ENCODE assay signal across 1 cellular context in the genomic region with DNA sequence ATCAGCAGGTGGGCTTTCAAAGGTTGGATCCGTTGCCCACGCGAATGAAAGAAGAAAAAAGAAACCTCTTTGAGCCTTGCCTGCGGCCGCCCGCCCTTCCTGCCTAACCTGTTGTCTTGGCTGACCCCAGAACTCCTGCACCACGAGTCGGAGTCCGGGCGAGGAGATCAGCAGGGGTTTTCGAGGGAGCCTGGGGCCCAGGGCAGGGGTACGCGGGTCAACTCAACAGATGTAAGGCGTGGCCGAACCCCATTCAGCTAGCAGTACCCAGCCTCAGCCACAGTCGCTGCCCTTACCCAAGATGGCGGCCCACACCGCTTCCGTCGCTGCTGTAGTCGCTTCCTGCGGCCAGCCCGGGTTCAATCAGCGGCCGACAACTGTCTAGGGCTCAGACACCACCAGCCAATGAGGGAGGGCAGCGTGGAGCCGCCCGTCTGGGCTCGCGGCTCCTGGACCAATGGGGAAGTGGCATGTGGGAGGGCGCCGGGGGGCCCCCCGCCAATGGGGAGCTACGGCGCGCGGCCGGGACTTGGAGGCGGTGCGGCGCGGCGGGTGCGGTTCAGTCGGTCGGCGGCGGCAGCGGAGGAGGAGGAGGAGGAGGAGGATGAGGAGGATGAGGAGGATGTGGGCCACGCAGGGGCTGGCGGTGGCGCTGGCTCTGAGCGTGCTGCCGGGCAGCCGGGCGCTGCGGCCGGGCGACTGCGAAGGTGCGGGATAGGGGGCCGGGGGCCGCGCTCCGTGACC.
TF ChIP-seq lines count a peak whose summit lies in the region.

MANF (plus strand) TSS at position 562 of the 744 bp plus-strand sequence; CDS start at position 614, 52 bp downstream.

TF ChIP-seq in GM12878, 131 proteins besides CTCF, POLR2A, EP300 and RAD21 (continued from another document and continues in another):
- TF ChIP-seq ZNF687 (IDR thresholded peaks at IDR 0.05) (no peak), SIN3A (IDR thresholded peaks at IDR 0.05; ENCODE audit: low read depth, low read length) (peak; percentile 62; the same call in 1 of the 2 replicates), CEBPZ (IDR thresholded peaks at IDR 0.05; ENCODE audit: low read depth, low read length) (peak; percentile 77), RAD51 (IDR thresholded peaks at IDR 0.05) (no peak), NFIC (IDR thresholded peaks at IDR 0.05; ENCODE audit: low read depth, low read length) (no peak), IRF3 (IDR thresholded peaks at IDR 0.05) (peak; percentile 96), TBL1XR1 (IDR thresholded peaks at IDR 0.05; ENCODE audit: low read depth, low read length) (no peak), SREBF2 (IDR thresholded peaks at IDR 0.05; ENCODE audit: low read length) (no peak), HSF1 (IDR thresholded peaks at IDR 0.05; ENCODE audit: low read depth, low read length) (no peak), NRF1 (conservative IDR thresholded peaks at IDR 0.05; ENCODE audit: low read depth, low read length) (no peak), GABPA (IDR thresholded peaks at IDR 0.05; ENCODE audit: low read depth) (peak; percentile 94), KAT2A (conservative IDR thresholded peaks at IDR 0.05; ENCODE audit: control insufficient read depth, low read depth, low read length) (no peak), POLR2AphosphoS5 (IDR thresholded peaks at IDR 0.05; ENCODE audit: low read length) (peak; percentile 82), CHD4 (IDR thresholded peaks at IDR 0.05) (no peak), HDAC2 (IDR thresholded peaks at IDR 0.05) (no peak), NFYA (IDR thresholded peaks at IDR 0.05; ENCODE audit: borderline replicate concordance, low read depth, low read length) (peak; percentile 39), SPI1 (IDR thresholded peaks at IDR 0.05; ENCODE audit: borderline replicate concordance, insufficient read depth, low read depth, low read length) (peak; percentile 51; the same call in 1 of the 2 replicates), BHLHE40 (IDR thresholded peaks at IDR 0.05; ENCODE audit: borderline replicate concordance in 1 of 2, low read depth in 2 of 2, low read length in 1 of 2) (peak in 1 of 2 experiments; percentile 55; a peak in 2 of 4 replicates), ATF7 (IDR thresholded peaks at IDR 0.05; ENCODE audit: low read depth) (no peak; the same call in 1 of the 2 replicates), TCF3 (IDR thresholded peaks at IDR 0.05; ENCODE audit: borderline replicate concordance, insufficient read depth, low read depth, low read length) (peak; percentile 48; the same call in 1 of the 2 replicates), PAX8 (IDR thresholded peaks at IDR 0.05) (no peak), CHD2 (IDR thresholded peaks at IDR 0.05; ENCODE audit: borderline replicate concordance, low read depth, low read length) (peak; percentile 96), PBX3 (IDR thresholded peaks at IDR 0.05; ENCODE audit: insufficient replicate concordance, low read depth, low read length) (no peak), GATAD2B (conservative IDR thresholded peaks at IDR 0.05; ENCODE audit: low read depth) (peak; percentile 62; the same call in 1 of the 2 replicates), RUNX3 (IDR thresholded peaks at IDR 0.05; ENCODE audit: low read length) (peak; percentile 81), HDAC6 (IDR thresholded peaks at IDR 0.05; ENCODE audit: unreplicated experiment) (no peak), BACH1 (IDR thresholded peaks at IDR 0.05; ENCODE audit: borderline replicate concordance) (peak; percentile 68; the same call in 1 of the 2 replicates), ETV6 (conservative IDR thresholded peaks at IDR 0.05 in 1 of 2, IDR thresholded peaks at IDR 0.05 in 1 of 2; ENCODE audit: borderline replicate concordance in 1 of 2, low read depth in 1 of 2) (no peak), TAF1 (IDR thresholded peaks at IDR 0.05; ENCODE audit: borderline replicate concordance, low read depth, low read length) (peak; percentile 91; the same call in 1 of the 2 replicates), MEF2B (IDR thresholded peaks at IDR 0.05; ENCODE audit: partially characterized antibody, poor library complexity, severe bottlenecking) (no peak), YBX1 (IDR thresholded peaks at IDR 0.05) (no peak), MAX (IDR thresholded peaks at IDR 0.05; ENCODE audit: low read depth, low read length) (0 out of 2 replicates have a peak, but pooled peaks have one; percentile 40), ZNF274 (IDR thresholded peaks at IDR 0.05; ENCODE audit: insufficient read depth, insufficient read length) (no peak)
- TF ChIP-seq, protein P1, sequence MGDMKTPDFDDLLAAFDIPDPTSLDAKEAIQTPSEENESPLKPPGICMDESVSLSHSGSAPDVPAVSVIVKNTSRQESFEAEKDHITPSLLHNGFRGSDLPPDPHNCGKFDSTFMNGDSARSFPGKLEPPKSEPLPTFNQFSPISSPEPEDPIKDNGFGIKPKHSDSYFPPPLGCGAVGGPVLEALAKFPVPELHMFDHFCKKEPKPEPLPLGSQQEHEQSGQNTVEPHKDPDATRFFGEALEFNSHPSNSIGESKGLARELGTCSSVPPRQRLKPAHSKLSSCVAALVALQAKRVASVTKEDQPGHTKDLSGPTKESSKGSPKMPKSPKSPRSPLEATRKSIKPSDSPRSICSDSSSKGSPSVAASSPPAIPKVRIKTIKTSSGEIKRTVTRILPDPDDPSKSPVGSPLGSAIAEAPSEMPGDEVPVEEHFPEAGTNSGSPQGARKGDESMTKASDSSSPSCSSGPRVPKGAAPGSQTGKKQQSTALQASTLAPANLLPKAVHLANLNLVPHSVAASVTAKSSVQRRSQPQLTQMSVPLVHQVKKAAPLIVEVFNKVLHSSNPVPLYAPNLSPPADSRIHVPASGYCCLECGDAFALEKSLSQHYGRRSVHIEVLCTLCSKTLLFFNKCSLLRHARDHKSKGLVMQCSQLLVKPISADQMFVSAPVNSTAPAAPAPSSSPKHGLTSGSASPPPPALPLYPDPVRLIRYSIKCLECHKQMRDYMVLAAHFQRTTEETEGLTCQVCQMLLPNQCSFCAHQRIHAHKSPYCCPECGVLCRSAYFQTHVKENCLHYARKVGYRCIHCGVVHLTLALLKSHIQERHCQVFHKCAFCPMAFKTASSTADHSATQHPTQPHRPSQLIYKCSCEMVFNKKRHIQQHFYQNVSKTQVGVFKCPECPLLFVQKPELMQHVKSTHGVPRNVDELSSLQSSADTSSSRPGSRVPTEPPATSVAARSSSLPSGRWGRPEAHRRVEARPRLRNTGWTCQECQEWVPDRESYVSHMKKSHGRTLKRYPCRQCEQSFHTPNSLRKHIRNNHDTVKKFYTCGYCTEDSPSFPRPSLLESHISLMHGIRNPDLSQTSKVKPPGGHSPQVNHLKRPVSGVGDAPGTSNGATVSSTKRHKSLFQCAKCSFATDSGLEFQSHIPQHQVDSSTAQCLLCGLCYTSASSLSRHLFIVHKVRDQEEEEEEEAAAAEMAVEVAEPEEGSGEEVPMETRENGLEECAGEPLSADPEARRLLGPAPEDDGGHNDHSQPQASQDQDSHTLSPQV (IDR thresholded peaks at IDR 0.05), result no peak
- TF ChIP-seq, protein P2, sequence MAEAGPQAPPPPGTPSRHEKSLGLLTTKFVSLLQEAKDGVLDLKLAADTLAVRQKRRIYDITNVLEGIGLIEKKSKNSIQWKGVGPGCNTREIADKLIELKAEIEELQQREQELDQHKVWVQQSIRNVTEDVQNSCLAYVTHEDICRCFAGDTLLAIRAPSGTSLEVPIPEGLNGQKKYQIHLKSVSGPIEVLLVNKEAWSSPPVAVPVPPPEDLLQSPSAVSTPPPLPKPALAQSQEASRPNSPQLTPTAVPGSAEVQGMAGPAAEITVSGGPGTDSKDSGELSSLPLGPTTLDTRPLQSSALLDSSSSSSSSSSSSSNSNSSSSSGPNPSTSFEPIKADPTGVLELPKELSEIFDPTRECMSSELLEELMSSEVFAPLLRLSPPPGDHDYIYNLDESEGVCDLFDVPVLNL (IDR thresholded peaks at IDR 0.05; ENCODE audit: low read depth, low read length), result peak; percentile 65
